In the genomic region with DNA sequence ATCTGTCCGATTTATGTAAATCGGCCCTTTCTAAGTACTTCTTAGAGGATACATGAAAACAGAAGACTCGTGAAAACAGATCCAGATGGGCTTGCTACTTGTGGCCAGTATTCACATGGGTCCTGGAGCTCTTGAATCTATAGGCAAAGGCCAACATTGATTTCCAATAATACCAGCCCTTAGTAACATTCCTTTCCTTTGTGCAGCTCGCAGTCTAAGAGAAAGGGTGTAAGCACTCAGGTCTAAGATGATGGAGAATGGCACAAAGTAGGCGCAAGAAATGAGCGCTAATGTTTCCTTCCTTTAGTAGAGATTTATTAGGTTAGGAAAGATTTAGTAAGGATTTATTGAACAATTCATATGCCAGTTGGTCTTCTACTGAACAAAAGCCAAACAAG, we compare ENCODE assay signal across 8 cellular contexts. TPM values are rescaled to one million over a fixed set of nuclear protein-coding genes. Genes with fewer than 3 reads are reported as not detected.
DNase-seq lines count a peak whose midpoint lies in the region; ATAC-seq and TF ChIP-seq lines count a peak whose summit lies in the region.

No MANE protein-coding gene starts in this region.

- CTCF ChIA-PET in activated CD8-positive, alpha-beta T cell treated with anti-CD3 and anti-CD28 coated beads for 36 hours (lab: Charles Lee), result interaction anchor here (1.2 to 1.7 kb wide), 3 partner anchors 50 to 130 kb away, joined by 3 to 6 read pairs (median 5); no protein-coding TSS in a partner anchor

- H3K4me3 Mint-ChIP-seq in activated CD8-positive, alpha-beta T cell treated with anti-CD3 and anti-CD28 coated beads for 36 hours, result peak overlapping the region; percentile 78

- peak overlapping the region in 10 of 11 experiments; percentile 76 to 96 (median 93); a peak in 18 of 22 replicates for H3K9ac ChIP-seq in BLaER1 treated with 17β-estradiol and CSF1 and Interleukin-3, amounts not matched to agents 10 nM and 100 nM
- H3K9ac ChIP-seq in HUES6 (ENCODE audit: low read length) (peak overlapping the region; percentile 99), smooth muscle cell (ENCODE audit: low read depth) (peak overlapping the region; percentile 99)

- peak overlapping the region; percentile 87 to 99 (median 93) for H3K4me2 ChIP-seq in BLaER1 treated with 17β-estradiol and CSF1 and Interleukin-3, amounts not matched to agents 10 nM and 100 nM
- H3K4me2 ChIP-seq in hepatocyte (peak overlapping the region; percentile 86), smooth muscle cell (peak overlapping the region; percentile 93)

- peaks cover 0 to 26% (median 4%) of the 10 kb centered on the region in 11 experiments; a peak in 9 of 22 replicates for H3K27me3 ChIP-seq in BLaER1 treated with 17β-estradiol and CSF1 and Interleukin-3, amounts not matched to agents 10 nM and 100 nM
- 0 out of 2 replicates have a peak, but pooled peaks cover 4% of the 10 kb centered on the region for H3K27me3 ChIP-seq in HUES6 (ENCODE audit: control insufficient read depth, insufficient read depth, low read length)
- H3K27me3 ChIP-seq in hepatocyte, result no peaks in the 10 kb centered on the region
- H3K27me3 ChIP-seq in smooth muscle cell (ENCODE audit: low read depth), result no peaks in the 10 kb centered on the region

- H3F3A ChIP-seq in smooth muscle cell (ENCODE audit: low read depth), result peaks cover 10% of the 10 kb centered on the region

- H3K27ac ChIP-seq in BLaER1 treated with 17β-estradiol and CSF1 and Interleukin-3, amounts not matched to agents 10 nM and 100 nM, result peak overlapping the region in 9 of 11 experiments; percentile 82 to 97 (median 94); a peak in 16 of 22 replicates
- H3K27ac ChIP-seq in HUES6 (ENCODE audit: low read depth, low read length) (no peak overlapping the region), hepatocyte (peak overlapping the region; percentile 98), smooth muscle cell (ENCODE audit: low read depth) (peak overlapping the region; percentile 93)

- POLR2A ChIA-PET in activated CD8-positive, alpha-beta T cell treated with anti-CD3 and anti-CD28 coated beads for 36 hours (lab: Charles Lee), result interaction anchor here (1.6 to 1.9 kb wide), 2 partner anchors 124 to 126 kb away, joined by 5 to 6 read pairs; a partner anchor contains a TSS

- ATAC-seq in activated CD8-positive, alpha-beta T cell treated with anti-CD3 and anti-CD28 coated beads for 36 hours, result no peak
- ATAC-seq in HG03571 (IDR thresholded peaks at IDR 0.05; ENCODE audit: unreplicated experiment) (no peak), GM21786 (IDR thresholded peaks at IDR 0.05; ENCODE audit: unreplicated experiment) (no peak), HG03097 (IDR thresholded peaks at IDR 0.05; ENCODE audit: low FRiP score, unreplicated experiment) (no peak)

- H3K9me3 Mint-ChIP-seq in activated CD8-positive, alpha-beta T cell treated with anti-CD3 and anti-CD28 coated beads for 36 hours, result no peaks in the 10 kb centered on the region

- intact Hi-C loops in activated CD8-positive, alpha-beta T cell treated with anti-CD3 and anti-CD28 coated beads for 36 hours (cut with micrococcal nuclease), result loop anchor here (1.0 to 5.0 kb wide), 3 partner anchors 50 to 640 kb away; a partner anchor contains a TSS

- no peaks in the 10 kb centered on the region for H3K9me2 ChIP-seq in hepatocyte (replicated peaks; ENCODE audit: insufficient read depth)

- H3K9me3 ChIP-seq in BLaER1 treated with 17β-estradiol and CSF1 and Interleukin-3, amounts not matched to agents 10 nM and 100 nM (replicated peaks in 1 of 11), result no peaks in the 10 kb centered on the region
- H3K9me3 ChIP-seq in HUES6 (ENCODE audit: control insufficient read depth, insufficient read depth, low read depth, low read length) (no peaks in the 10 kb centered on the region), hepatocyte (ENCODE audit: low read depth) (no peaks in the 10 kb centered on the region), smooth muscle cell (replicated peaks; ENCODE audit: low read depth) (no peaks in the 10 kb centered on the region)

- H3K36me3 Mint-ChIP-seq in activated CD8-positive, alpha-beta T cell treated with anti-CD3 and anti-CD28 coated beads for 36 hours (ENCODE audit: low read depth), result no peaks in the 10 kb centered on the region

- H3K79me2 ChIP-seq in hepatocyte (no peaks in the 10 kb centered on the region), smooth muscle cell (ENCODE audit: low read depth) (no peaks in the 10 kb centered on the region)

- H3K27me3 Mint-ChIP-seq in activated CD8-positive, alpha-beta T cell treated with anti-CD3 and anti-CD28 coated beads for 36 hours, result no peaks in the 10 kb centered on the region

- WGBS in hepatocyte (ENCODE audit: low lambda C conversion rate, missing lambda C conversion rate), result 16% methylated on average over 6 of the region's 6 CpGs
- 8% methylated on average over 6 of the region's 6 CpGs for WGBS in smooth muscle cell (ENCODE audit: low lambda C conversion rate)

- peaks cover 45% of the 10 kb centered on the region for H3K4me1 Mint-ChIP-seq in activated CD8-positive, alpha-beta T cell treated with anti-CD3 and anti-CD28 coated beads for 36 hours (ENCODE audit: low read depth)

- H3K36me3 ChIP-seq in BLaER1 treated with 17β-estradiol and CSF1 and Interleukin-3, amounts not matched to agents 10 nM and 100 nM, result no peaks in the 10 kb centered on the region
- H3K36me3 ChIP-seq in HUES6 (ENCODE audit: control insufficient read depth, insufficient read depth, low read length), result no peaks in the 10 kb centered on the region
- no peaks in the 10 kb centered on the region for H3K36me3 ChIP-seq in hepatocyte (replicated peaks; ENCODE audit: insufficient read depth, low read depth)
- no peaks in the 10 kb centered on the region for H3K36me3 ChIP-seq in smooth muscle cell (ENCODE audit: low read depth)

- peaks cover 27 to 62% (median 40%) of the 10 kb centered on the region in 10 experiments for H3K4me1 ChIP-seq in BLaER1 treated with 17β-estradiol and CSF1 and Interleukin-3, amounts not matched to agents 10 nM and 100 nM
- H3K4me1 ChIP-seq in HUES6 (ENCODE audit: control insufficient read depth, insufficient read depth, low read length), result peaks cover 4% of the 10 kb centered on the region; the same call in 1 of the 2 replicates
- H3K4me1 ChIP-seq in hepatocyte (ENCODE audit: insufficient read depth), result peaks cover 5% of the 10 kb centered on the region
- no peaks in the 10 kb centered on the region for H3K4me1 ChIP-seq in smooth muscle cell (ENCODE audit: low read depth)

- H4K20me1 ChIP-seq in BLaER1 treated with 17β-estradiol and CSF1 and Interleukin-3, amounts not matched to agents 10 nM and 100 nM, result no peaks in the 10 kb centered on the region
- H4K20me1 ChIP-seq in hepatocyte (ENCODE audit: insufficient read depth, poor library complexity, severe bottlenecking), result no peaks in the 10 kb centered on the region
- no peaks in the 10 kb centered on the region for H4K20me1 ChIP-seq in smooth muscle cell (ENCODE audit: low read depth)

- TF ChIP-seq CTCF in activated CD8-positive, alpha-beta T cell treated with anti-CD3 and anti-CD28 coated beads for 36 hours (IDR thresholded peaks at IDR 0.05), result no peak
- TF ChIP-seq CTCF in hepatocyte (IDR thresholded peaks at IDR 0.05; ENCODE audit: poor library complexity) (no peak), smooth muscle cell (IDR thresholded peaks at IDR 0.05; ENCODE audit: borderline replicate concordance, insufficient read depth, poor library complexity, severe bottlenecking) (no peak)

- DNase-seq in activated CD8-positive, alpha-beta T cell treated with anti-CD3 and anti-CD28 coated beads for 36 hours, result no peak
- DNase-seq in hepatocyte (ENCODE audit: low spot score) (peak; percentile 19), smooth muscle cell (lab: John Stamatoyannopoulos, UW; ENCODE audit: unreplicated experiment) (no peak)

- H3K27ac Mint-ChIP-seq in activated CD8-positive, alpha-beta T cell treated with anti-CD3 and anti-CD28 coated beads for 36 hours, result peak overlapping the region; percentile 98

- H2AFZ ChIP-seq in hepatocyte (peak overlapping the region; percentile 88), smooth muscle cell (ENCODE audit: low read depth) (peak overlapping the region; percentile 94)

- peak overlapping the region; percentile 49 to 81 (median 76) for H3K4me3 ChIP-seq in BLaER1 treated with 17β-estradiol and CSF1 and Interleukin-3, amounts not matched to agents 10 nM and 100 nM
- peak overlapping the region; percentile 73 for H3K4me3 ChIP-seq in HUES6 (ENCODE audit: low read depth, low read length)
- peak overlapping the region; percentile 65 for H3K4me3 ChIP-seq in hepatocyte
- peak overlapping the region; percentile 80 for H3K4me3 ChIP-seq in smooth muscle cell

RNA-seq across cellular contexts. Expression of a gene that starts 0.6 kb away (rescaled TPM):
- total RNA-seq in activated CD8-positive, alpha-beta T cell treated with anti-CD3 and anti-CD28 coated beads for 36 hours, result not detected
- total RNA-seq in hepatocyte (not detected in 2 replicates), smooth muscle cell (not detected in 2 replicates)
- polyA plus RNA-seq in hepatocyte (not detected in 2 replicates), smooth muscle cell (not detected in 2 replicates)

RNA-seq across cellular contexts. Expression of a gene that starts 0.6 kb away (rescaled TPM):
- not detected for total RNA-seq in activated CD8-positive, alpha-beta T cell treated with anti-CD3 and anti-CD28 coated beads for 36 hours
- total RNA-seq in hepatocyte (not detected in 2 replicates), smooth muscle cell (not detected in 2 replicates)
- polyA plus RNA-seq in hepatocyte (not detected in 2 replicates), smooth muscle cell (not detected in 2 replicates)
